In the genomic region with DNA sequence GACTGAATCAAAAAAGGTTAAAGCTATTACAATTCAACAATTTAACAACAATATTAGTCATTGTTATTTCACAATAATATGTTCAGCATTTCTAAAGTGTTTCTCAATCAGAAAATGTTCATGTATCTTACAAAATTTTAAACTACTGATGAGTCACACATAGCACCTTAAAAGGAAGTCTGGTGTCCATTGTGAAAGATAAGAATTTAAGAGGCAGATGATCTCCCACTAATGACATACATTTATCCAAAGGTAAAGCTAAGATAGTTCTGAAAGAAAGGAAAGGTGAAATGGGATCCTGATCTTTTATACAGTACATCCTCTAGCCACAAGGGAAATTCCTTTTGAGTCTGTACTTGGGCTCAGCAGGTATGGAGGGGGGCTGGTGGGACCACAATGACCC, we compare ENCODE assay signal across 11 cellular contexts.
A peak's percentile ranks its signal among the peaks of the same experiment; 100 is the strongest.
DNase-seq lines count a peak whose midpoint lies in the region; ATAC-seq and TF ChIP-seq lines count a peak whose summit lies in the region.
"Had no signal": no experiment of that assay in that cellular context is flagged by ENCODE, and none has a peak within 500 bp of the region (broad histone marks: within the 10 kb centered on the region; RNA-seq: fewer than 3 reads in every experiment).

No MANE protein-coding gene starts in this region.

- H3K27ac ChIP-seq in body of pancreas (peak overlapping the region in 2 of 4 donors; percentile 48 to 51), right lobe of liver (peak overlapping the region in 1 of 3 donors; percentile 19), aorta (ENCODE audit: low read depth in 1 of 2, low read length in 2 of 2) (peak overlapping the region; percentile 49 to 67)
- H3K27ac ChIP-seq: BLaER1 had no signal

- TF ChIP-seq CTCF in body of pancreas (IDR thresholded peaks at IDR 0.05) (peak in 1 of 7 experiments; percentile 8), right lobe of liver (IDR thresholded peaks at IDR 0.05) (no peak)

- DNase-seq in Right ventricle myocardium inferior (ENCODE audit: missing footprints) (no peak), cardiac septum (ENCODE audit: low spot score) (no peak), body of pancreas (no peak), right lobe of liver (no peak), aorta (no peak)
- DNase-seq in stimulated activated CD4-positive, alpha-beta T cell treated with anti-CD3 and anti-CD28 coated beads, Interleukin-12 subunit alpha, Interleukin-12 subunit beta, amount 100 ng/mL, for 4 hours = no peak
- DNase-seq: activated effector memory CD4-positive, alpha-beta T cell treated with anti-CD3 and anti-CD28 coated beads, Interleukin-2, amount 50 U/mL, for 16 hours; RPMI8226 had no signal

- H3K4me3 ChIP-seq in body of pancreas (no peak overlapping the region), right lobe of liver (no peak overlapping the region), aorta (ENCODE audit: low read length in 2 of 2) (no peak overlapping the region)
- H3K4me3 ChIP-seq: BLaER1 had no signal

- ATAC-seq in Right ventricle myocardium inferior (peak; percentile 25), body of pancreas (peak; percentile 39), right lobe of liver (peak; percentile 20 to 45 (median 32)), aorta (ENCODE audit: low FRiP score) (peak; percentile 77), GM21381 (IDR thresholded peaks at IDR 0.05; ENCODE audit: unreplicated experiment) (no peak), HG03159 (IDR thresholded peaks at IDR 0.05; ENCODE audit: unreplicated experiment) (no peak)

- no peaks in the 10 kb centered on the region for H3K27me3 ChIP-seq in body of pancreas
- H3K27me3 ChIP-seq in right lobe of liver = no peaks in the 10 kb centered on the region
- H3K27me3 ChIP-seq in aorta (ENCODE audit: control insufficient read depth in 1 of 2, insufficient read depth in 2 of 2, low read length in 1 of 2) = no peaks in the 10 kb centered on the region
- H3K27me3 ChIP-seq: BLaER1 had no signal

- H3K9me3 ChIP-seq in body of pancreas (no peaks in the 10 kb centered on the region), right lobe of liver (no peaks in the 10 kb centered on the region), aorta (ENCODE audit: control insufficient read depth, low read length) (no peaks in the 10 kb centered on the region)

- H3K4me1 ChIP-seq in body of pancreas (peaks cover 16% of the 10 kb centered on the region), right lobe of liver (peaks cover 0 to 2% (median 0%) of the 10 kb centered on the region in 4 donors), aorta (ENCODE audit: control insufficient read depth in 1 of 2, insufficient read depth in 2 of 2, low read length in 2 of 2) (peaks cover 5 to 11% of the 10 kb centered on the region in 2 donors)

- intact Hi-C loops in Right ventricle myocardium inferior (cut with DNase I) (no loop called here), cardiac septum (cut with DNase I) (no loop called here), body of pancreas (cut with DNase I) (no loop called here), right lobe of liver (cut with DNase I) (no loop called here), aorta (cut with DNase I) (loop anchor here in 1 of 2 donors (5.0 kb wide), 1 partner anchor 44 kb away; no protein-coding TSS in a partner anchor)

- TF ChIP-seq POLR2A in body of pancreas (IDR thresholded peaks at IDR 0.05) (no peak), right lobe of liver (IDR thresholded peaks at IDR 0.05) (no peak)

- H3K36me3 ChIP-seq in body of pancreas (replicated peaks in 1 of 2; ENCODE audit: insufficient read depth in 1 of 2, low read depth in 2 of 2) = no peaks in the 10 kb centered on the region
- H3K36me3 ChIP-seq in right lobe of liver = no peaks in the 10 kb centered on the region
- no peaks in the 10 kb centered on the region for H3K36me3 ChIP-seq in aorta (ENCODE audit: control insufficient read depth in 1 of 2, insufficient read depth in 2 of 2, low read length in 1 of 2)
- H3K36me3 ChIP-seq: BLaER1 had no signal

Comparison
In these comparisons a context has a peak if more than half of its experiments do, and no peak if none do; other contexts are left out.
1. ATAC-seq: peak in Right ventricle myocardium inferior (single experiment), body of pancreas (single experiment), right lobe of liver (4 of 4) and aorta (single experiment); none in GM21381 (single experiment) and HG03159 (single experiment).